ENCODE assay signal across 1 cellular context in the genomic region with DNA sequence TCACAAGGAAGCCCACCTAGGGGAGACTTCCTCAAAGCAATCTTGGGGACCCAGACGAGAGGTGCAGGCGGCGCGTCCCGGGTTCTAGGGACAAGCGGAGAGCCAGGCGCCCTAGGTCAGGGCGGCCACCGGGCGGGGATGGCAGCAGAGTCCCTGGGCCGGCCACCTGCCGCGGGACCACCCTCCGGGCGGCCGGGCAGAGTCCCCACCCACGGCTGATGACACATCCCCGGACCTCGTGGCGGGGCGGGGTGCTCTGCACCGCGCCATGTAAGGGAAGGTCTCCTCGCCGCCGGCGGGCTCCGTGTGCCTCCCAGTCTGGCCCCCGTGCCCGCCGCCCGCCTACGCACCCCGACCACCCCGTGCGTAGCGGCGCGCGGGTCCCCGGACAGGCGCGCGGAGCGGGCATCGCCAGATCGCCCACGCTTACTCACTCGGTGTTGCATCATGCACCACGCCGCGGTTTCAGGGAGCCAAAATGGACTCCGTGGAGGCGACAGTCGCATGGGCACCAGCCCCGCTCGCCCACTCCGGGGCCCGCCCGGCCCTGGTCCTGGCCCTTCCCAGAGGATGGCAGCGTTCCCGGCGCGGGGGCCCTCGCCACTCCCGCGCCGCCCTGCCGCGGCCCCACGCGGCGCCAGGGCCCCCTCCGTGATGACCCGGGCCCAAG.
TF ChIP-seq lines count a peak whose summit lies in the region.

No MANE protein-coding gene starts in this region.

TF ChIP-seq in GM12878, 131 proteins besides CTCF, POLR2A, EP300 and RAD21 (continued from another document and continues in another):
- TF ChIP-seq SIX5 (IDR thresholded peaks at IDR 0.05; ENCODE audit: low read depth, low read length, severe bottlenecking) (no peak), ESRRA (IDR thresholded peaks at IDR 0.05; ENCODE audit: low read length) (no peak), NFIC (IDR thresholded peaks at IDR 0.05; ENCODE audit: low read depth, low read length) (no peak), SUPT20H (IDR thresholded peaks at IDR 0.05; ENCODE audit: borderline replicate concordance, control insufficient read depth, low read depth, low read length) (no peak), ZNF274 (IDR thresholded peaks at IDR 0.05; ENCODE audit: insufficient read depth, insufficient read length) (no peak), TCF12 (IDR thresholded peaks at IDR 0.05; ENCODE audit: low read depth, low read length) (peak; percentile 8; the same call in 1 of the 2 replicates), NBN (IDR thresholded peaks at IDR 0.05) (peak; percentile 4; the same call in 1 of the 2 replicates), PAX8 (IDR thresholded peaks at IDR 0.05) (no peak), ZBED1 (IDR thresholded peaks at IDR 0.05; ENCODE audit: borderline replicate concordance) (no peak), RAD51 (IDR thresholded peaks at IDR 0.05) (no peak), CEBPB (IDR thresholded peaks at IDR 0.05; ENCODE audit: borderline replicate concordance in 1 of 2, low read depth in 2 of 2, low read length in 2 of 2) (peak in 1 of 2 experiments; percentile 84; a peak in 1 of 4 replicates), BMI1 (IDR thresholded peaks at IDR 0.05; ENCODE audit: borderline replicate concordance) (no peak), SRF (IDR thresholded peaks at IDR 0.05; ENCODE audit: low read depth in 2 of 2, low read length in 2 of 2) (peak; percentile 82 to 89), BHLHE40 (IDR thresholded peaks at IDR 0.05; ENCODE audit: borderline replicate concordance in 1 of 2, low read depth in 2 of 2, low read length in 1 of 2) (peak in 1 of 2 experiments; percentile 84; a peak in 2 of 4 replicates), CBFB (IDR thresholded peaks at IDR 0.05; ENCODE audit: low read depth) (no peak; the same call in 1 of the 2 replicates), MTA3 (IDR thresholded peaks at IDR 0.05; ENCODE audit: borderline replicate concordance, low read length) (no peak), YBX1 (IDR thresholded peaks at IDR 0.05) (no peak), STAT1 (conservative IDR thresholded peaks at IDR 0.05) (no peak), EED (IDR thresholded peaks at IDR 0.05; ENCODE audit: low read depth) (0 out of 2 replicates have a peak, but pooled peaks have one; percentile 8), LARP7 (IDR thresholded peaks at IDR 0.05) (peak; percentile 82), MYC (IDR thresholded peaks at IDR 0.05; ENCODE audit: insufficient read depth, insufficient read length, insufficient replicate concordance, low read length, severe bottlenecking) (peak; percentile 91), ATF7 (IDR thresholded peaks at IDR 0.05; ENCODE audit: low read depth) (no peak), CREB1 (IDR thresholded peaks at IDR 0.05; ENCODE audit: low read depth) (0 out of 2 replicates have a peak, but pooled peaks have one; percentile 9), ZNF384 (IDR thresholded peaks at IDR 0.05; ENCODE audit: borderline replicate concordance, low read depth, low read length) (no peak), MEF2B (IDR thresholded peaks at IDR 0.05; ENCODE audit: partially characterized antibody, poor library complexity, severe bottlenecking) (peak; percentile 19), CHD2 (IDR thresholded peaks at IDR 0.05; ENCODE audit: borderline replicate concordance, low read depth, low read length) (no peak), YY1 (IDR thresholded peaks at IDR 0.05; ENCODE audit: low read depth, low read length) (peak; percentile 90), ETV6 (conservative IDR thresholded peaks at IDR 0.05 in 1 of 2, IDR thresholded peaks at IDR 0.05 in 1 of 2; ENCODE audit: borderline replicate concordance in 1 of 2, low read depth in 1 of 2) (no peak), ZNF207 (IDR thresholded peaks at IDR 0.05; ENCODE audit: borderline replicate concordance) (0 out of 2 replicates have a peak, but pooled peaks have one; percentile 47), NR2F1 (conservative IDR thresholded peaks at IDR 0.05) (peak; percentile 47; the same call in 1 of the 2 replicates), EGR1 (IDR thresholded peaks at IDR 0.05; ENCODE audit: borderline replicate concordance in 1 of 2, low read depth in 2 of 2, low read length in 2 of 2) (peak in 1 of 2 experiments; percentile 79; a peak in 2 of 3 replicates), ZZZ3 (IDR thresholded peaks at IDR 0.05; ENCODE audit: control insufficient read depth, insufficient read length, low read depth) (no peak), PML (IDR thresholded peaks at IDR 0.05; ENCODE audit: low read length) (peak; percentile 36; the same call in 1 of the 2 replicates)
- TF ChIP-seq, protein P1, sequence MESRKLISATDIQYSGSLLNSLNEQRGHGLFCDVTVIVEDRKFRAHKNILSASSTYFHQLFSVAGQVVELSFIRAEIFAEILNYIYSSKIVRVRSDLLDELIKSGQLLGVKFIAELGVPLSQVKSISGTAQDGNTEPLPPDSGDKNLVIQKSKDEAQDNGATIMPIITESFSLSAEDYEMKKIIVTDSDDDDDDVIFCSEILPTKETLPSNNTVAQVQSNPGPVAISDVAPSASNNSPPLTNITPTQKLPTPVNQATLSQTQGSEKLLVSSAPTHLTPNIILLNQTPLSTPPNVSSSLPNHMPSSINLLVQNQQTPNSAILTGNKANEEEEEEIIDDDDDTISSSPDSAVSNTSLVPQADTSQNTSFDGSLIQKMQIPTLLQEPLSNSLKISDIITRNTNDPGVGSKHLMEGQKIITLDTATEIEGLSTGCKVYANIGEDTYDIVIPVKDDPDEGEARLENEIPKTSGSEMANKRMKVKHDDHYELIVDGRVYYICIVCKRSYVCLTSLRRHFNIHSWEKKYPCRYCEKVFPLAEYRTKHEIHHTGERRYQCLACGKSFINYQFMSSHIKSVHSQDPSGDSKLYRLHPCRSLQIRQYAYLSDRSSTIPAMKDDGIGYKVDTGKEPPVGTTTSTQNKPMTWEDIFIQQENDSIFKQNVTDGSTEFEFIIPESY (IDR thresholded peaks at IDR 0.05) = no peak
- TF ChIP-seq, protein P2, sequence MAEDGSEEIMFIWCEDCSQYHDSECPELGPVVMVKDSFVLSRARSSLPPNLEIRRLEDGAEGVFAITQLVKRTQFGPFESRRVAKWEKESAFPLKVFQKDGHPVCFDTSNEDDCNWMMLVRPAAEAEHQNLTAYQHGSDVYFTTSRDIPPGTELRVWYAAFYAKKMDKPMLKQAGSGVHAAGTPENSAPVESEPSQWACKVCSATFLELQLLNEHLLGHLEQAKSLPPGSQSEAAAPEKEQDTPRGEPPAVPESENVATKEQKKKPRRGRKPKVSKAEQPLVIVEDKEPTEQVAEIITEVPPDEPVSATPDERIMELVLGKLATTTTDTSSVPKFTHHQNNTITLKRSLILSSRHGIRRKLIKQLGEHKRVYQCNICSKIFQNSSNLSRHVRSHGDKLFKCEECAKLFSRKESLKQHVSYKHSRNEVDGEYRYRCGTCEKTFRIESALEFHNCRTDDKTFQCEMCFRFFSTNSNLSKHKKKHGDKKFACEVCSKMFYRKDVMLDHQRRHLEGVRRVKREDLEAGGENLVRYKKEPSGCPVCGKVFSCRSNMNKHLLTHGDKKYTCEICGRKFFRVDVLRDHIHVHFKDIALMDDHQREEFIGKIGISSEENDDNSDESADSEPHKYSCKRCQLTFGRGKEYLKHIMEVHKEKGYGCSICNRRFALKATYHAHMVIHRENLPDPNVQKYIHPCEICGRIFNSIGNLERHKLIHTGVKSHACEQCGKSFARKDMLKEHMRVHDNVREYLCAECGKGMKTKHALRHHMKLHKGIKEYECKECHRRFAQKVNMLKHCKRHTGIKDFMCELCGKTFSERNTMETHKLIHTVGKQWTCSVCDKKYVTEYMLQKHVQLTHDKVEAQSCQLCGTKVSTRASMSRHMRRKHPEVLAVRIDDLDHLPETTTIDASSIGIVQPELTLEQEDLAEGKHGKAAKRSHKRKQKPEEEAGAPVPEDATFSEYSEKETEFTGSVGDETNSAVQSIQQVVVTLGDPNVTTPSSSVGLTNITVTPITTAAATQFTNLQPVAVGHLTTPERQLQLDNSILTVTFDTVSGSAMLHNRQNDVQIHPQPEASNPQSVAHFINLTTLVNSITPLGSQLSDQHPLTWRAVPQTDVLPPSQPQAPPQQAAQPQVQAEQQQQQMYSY (CRISPR knock-in tag; IDR thresholded peaks at IDR 0.05) = no peak
- TF ChIP-seq, protein P3, sequence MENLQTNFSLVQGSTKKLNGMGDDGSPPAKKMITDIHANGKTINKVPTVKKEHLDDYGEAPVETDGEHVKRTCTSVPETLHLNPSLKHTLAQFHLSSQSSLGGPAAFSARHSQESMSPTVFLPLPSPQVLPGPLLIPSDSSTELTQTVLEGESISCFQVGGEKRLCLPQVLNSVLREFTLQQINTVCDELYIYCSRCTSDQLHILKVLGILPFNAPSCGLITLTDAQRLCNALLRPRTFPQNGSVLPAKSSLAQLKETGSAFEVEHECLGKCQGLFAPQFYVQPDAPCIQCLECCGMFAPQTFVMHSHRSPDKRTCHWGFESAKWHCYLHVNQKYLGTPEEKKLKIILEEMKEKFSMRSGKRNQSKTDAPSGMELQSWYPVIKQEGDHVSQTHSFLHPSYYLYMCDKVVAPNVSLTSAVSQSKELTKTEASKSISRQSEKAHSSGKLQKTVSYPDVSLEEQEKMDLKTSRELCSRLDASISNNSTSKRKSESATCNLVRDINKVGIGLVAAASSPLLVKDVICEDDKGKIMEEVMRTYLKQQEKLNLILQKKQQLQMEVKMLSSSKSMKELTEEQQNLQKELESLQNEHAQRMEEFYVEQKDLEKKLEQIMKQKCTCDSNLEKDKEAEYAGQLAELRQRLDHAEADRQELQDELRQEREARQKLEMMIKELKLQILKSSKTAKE (IDR thresholded peaks at IDR 0.05; ENCODE audit: low read depth, poor library complexity, severe bottlenecking) = no peak
- TF ChIP-seq, protein P4, sequence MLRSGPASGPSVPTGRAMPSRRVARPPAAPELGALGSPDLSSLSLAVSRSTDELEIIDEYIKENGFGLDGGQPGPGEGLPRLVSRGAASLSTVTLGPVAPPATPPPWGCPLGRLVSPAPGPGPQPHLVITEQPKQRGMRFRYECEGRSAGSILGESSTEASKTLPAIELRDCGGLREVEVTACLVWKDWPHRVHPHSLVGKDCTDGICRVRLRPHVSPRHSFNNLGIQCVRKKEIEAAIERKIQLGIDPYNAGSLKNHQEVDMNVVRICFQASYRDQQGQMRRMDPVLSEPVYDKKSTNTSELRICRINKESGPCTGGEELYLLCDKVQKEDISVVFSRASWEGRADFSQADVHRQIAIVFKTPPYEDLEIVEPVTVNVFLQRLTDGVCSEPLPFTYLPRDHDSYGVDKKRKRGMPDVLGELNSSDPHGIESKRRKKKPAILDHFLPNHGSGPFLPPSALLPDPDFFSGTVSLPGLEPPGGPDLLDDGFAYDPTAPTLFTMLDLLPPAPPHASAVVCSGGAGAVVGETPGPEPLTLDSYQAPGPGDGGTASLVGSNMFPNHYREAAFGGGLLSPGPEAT (IDR thresholded peaks at IDR 0.05; ENCODE audit: low read depth) = 0 out of 2 replicates have a peak, but pooled peaks have one; percentile 22
- TF ChIP-seq, protein P5, sequence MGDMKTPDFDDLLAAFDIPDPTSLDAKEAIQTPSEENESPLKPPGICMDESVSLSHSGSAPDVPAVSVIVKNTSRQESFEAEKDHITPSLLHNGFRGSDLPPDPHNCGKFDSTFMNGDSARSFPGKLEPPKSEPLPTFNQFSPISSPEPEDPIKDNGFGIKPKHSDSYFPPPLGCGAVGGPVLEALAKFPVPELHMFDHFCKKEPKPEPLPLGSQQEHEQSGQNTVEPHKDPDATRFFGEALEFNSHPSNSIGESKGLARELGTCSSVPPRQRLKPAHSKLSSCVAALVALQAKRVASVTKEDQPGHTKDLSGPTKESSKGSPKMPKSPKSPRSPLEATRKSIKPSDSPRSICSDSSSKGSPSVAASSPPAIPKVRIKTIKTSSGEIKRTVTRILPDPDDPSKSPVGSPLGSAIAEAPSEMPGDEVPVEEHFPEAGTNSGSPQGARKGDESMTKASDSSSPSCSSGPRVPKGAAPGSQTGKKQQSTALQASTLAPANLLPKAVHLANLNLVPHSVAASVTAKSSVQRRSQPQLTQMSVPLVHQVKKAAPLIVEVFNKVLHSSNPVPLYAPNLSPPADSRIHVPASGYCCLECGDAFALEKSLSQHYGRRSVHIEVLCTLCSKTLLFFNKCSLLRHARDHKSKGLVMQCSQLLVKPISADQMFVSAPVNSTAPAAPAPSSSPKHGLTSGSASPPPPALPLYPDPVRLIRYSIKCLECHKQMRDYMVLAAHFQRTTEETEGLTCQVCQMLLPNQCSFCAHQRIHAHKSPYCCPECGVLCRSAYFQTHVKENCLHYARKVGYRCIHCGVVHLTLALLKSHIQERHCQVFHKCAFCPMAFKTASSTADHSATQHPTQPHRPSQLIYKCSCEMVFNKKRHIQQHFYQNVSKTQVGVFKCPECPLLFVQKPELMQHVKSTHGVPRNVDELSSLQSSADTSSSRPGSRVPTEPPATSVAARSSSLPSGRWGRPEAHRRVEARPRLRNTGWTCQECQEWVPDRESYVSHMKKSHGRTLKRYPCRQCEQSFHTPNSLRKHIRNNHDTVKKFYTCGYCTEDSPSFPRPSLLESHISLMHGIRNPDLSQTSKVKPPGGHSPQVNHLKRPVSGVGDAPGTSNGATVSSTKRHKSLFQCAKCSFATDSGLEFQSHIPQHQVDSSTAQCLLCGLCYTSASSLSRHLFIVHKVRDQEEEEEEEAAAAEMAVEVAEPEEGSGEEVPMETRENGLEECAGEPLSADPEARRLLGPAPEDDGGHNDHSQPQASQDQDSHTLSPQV (IDR thresholded peaks at IDR 0.05) = no peak
- TF ChIP-seq, protein P6, sequence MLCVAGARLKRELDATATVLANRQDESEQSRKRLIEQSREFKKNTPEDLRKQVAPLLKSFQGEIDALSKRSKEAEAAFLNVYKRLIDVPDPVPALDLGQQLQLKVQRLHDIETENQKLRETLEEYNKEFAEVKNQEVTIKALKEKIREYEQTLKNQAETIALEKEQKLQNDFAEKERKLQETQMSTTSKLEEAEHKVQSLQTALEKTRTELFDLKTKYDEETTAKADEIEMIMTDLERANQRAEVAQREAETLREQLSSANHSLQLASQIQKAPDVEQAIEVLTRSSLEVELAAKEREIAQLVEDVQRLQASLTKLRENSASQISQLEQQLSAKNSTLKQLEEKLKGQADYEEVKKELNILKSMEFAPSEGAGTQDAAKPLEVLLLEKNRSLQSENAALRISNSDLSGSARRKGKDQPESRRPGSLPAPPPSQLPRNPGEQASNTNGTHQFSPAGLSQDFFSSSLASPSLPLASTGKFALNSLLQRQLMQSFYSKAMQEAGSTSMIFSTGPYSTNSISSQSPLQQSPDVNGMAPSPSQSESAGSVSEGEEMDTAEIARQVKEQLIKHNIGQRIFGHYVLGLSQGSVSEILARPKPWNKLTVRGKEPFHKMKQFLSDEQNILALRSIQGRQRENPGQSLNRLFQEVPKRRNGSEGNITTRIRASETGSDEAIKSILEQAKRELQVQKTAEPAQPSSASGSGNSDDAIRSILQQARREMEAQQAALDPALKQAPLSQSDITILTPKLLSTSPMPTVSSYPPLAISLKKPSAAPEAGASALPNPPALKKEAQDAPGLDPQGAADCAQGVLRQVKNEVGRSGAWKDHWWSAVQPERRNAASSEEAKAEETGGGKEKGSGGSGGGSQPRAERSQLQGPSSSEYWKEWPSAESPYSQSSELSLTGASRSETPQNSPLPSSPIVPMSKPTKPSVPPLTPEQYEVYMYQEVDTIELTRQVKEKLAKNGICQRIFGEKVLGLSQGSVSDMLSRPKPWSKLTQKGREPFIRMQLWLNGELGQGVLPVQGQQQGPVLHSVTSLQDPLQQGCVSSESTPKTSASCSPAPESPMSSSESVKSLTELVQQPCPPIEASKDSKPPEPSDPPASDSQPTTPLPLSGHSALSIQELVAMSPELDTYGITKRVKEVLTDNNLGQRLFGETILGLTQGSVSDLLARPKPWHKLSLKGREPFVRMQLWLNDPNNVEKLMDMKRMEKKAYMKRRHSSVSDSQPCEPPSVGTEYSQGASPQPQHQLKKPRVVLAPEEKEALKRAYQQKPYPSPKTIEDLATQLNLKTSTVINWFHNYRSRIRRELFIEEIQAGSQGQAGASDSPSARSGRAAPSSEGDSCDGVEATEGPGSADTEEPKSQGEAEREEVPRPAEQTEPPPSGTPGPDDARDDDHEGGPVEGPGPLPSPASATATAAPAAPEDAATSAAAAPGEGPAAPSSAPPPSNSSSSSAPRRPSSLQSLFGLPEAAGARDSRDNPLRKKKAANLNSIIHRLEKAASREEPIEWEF (IDR thresholded peaks at IDR 0.05; ENCODE audit: insufficient replicate concordance, low read depth, low read length) = no peak
